In genomic region chr1:205255941-205256780, GRCh38 we compare ENCODE assay signal across 8 cellular contexts. TPM values are rescaled to one million over a fixed set of nuclear protein-coding genes. Genes with fewer than 3 reads are reported as not detected.
DNase-seq lines count a peak whose midpoint lies in the region; ATAC-seq and TF ChIP-seq lines count a peak whose summit lies in the region.

No MANE protein-coding gene starts in this region.

- H3K27me3 Mint-ChIP-seq in Caco-2 (ENCODE audit: insufficient read depth, unreplicated experiment), result no peaks in the 10 kb centered on the region

- no peaks in the 10 kb centered on the region for H3K36me3 ChIP-seq in Caco-2 (ENCODE audit: control insufficient read depth, insufficient read depth, low read length)
- H3K36me3 ChIP-seq in kidney epithelial cell (ENCODE audit: control insufficient read depth, insufficient read depth, low read length), result no peaks in the 10 kb centered on the region

- no peaks in the 10 kb centered on the region for H3K9me3 ChIP-seq in Caco-2

- no TSS peak for BruUV-seq in Caco-2 (replicated peaks; lab: Mats Ljungman, UMichigan)

- peak overlapping the region; percentile 97 for H3K27ac ChIP-seq in caudate nucleus (ENCODE audit: low read depth, low read length)

- DNase-seq in Caco-2, result peak; percentile 83 to 90
- peak; percentile 57 for DNase-seq in NCI-H226
- peak; percentile 62 to 83 (median 66) for DNase-seq in activated CD4-positive, CD25-positive, alpha-beta regulatory T cell (lab: John Stamatoyannopoulos, UW)
- peak in 60 of 61 donors; percentile 47 to 97 (median 87) for DNase-seq in caudate nucleus (lab: John Stamatoyannopoulos, UW)
- DNase-seq in kidney epithelial cell (ENCODE audit: low read depth), result no peak
- DNase-seq in stimulated activated CD4-positive, alpha-beta T cell treated with anti-CD3 and anti-CD28 coated beads, Interleukin-1b, Interleukin-23, amount 100 ng/mL, for 24 hours (ENCODE audit: low read depth in 4 of 4, low spot score in 1 of 4), result peak; percentile 72 to 82 (median 78)

- no peak overlapping the region for H3K4me3 ChIP-seq in Caco-2 (ENCODE audit: low read depth, low read length)
- H3K4me3 ChIP-seq in kidney epithelial cell (ENCODE audit: low read depth, low read length), result no peak overlapping the region

- H3K4me3 Mint-ChIP-seq in Caco-2 (ENCODE audit: unreplicated experiment), result no peak overlapping the region

- no peaks in the 10 kb centered on the region for H3K9me3 Mint-ChIP-seq in Caco-2 (ENCODE audit: unreplicated experiment)

- H3K4me1 Mint-ChIP-seq in Caco-2 (ENCODE audit: low read depth, unreplicated experiment), result no peaks in the 10 kb centered on the region

- TF ChIP-seq CTCF in Caco-2 (IDR thresholded peaks at IDR 0.05; ENCODE audit: insufficient read depth in 1 of 2, low read depth in 1 of 2, low read length in 1 of 2, severe bottlenecking in 1 of 2, unreplicated experiment in 1 of 2) (peak; percentile 87 to 95), kidney epithelial cell (IDR thresholded peaks at IDR 0.05; ENCODE audit: insufficient read depth, low read length, poor library complexity, severe bottlenecking) (peak; percentile 97)

- H3K27ac Mint-ChIP-seq in Caco-2 (ENCODE audit: unreplicated experiment), result no peak overlapping the region

- intact Hi-C loops in Caco-2 (cut with micrococcal nuclease; ENCODE audit: unreplicated experiment), result loop anchor here (1.0 kb wide), 6 partner anchors 27 to 281 kb away; no protein-coding TSS in a partner anchor

- CTCF ChIA-PET in Caco-2 (lab: Charles Lee), result interaction anchor here (0.6 to 2.6 kb wide), 15 partner anchors 10 to 280 kb away, joined by 3 to 57 read pairs (median 5); partner anchors contain the start of gene TMCC2

- ATAC-seq in HG02759 (IDR thresholded peaks at IDR 0.05; ENCODE audit: unreplicated experiment) (peak; percentile 65), GM18861 (IDR thresholded peaks at IDR 0.05; ENCODE audit: unreplicated experiment) (no peak)

- H3K36me3 Mint-ChIP-seq in Caco-2 (ENCODE audit: insufficient read depth, unreplicated experiment), result no peaks in the 10 kb centered on the region

- no peaks in the 10 kb centered on the region for H3K4me1 ChIP-seq in Caco-2

- no peaks in the 10 kb centered on the region for H3K27me3 ChIP-seq in Caco-2 (replicated peaks; ENCODE audit: control insufficient read depth, insufficient read depth, low read length)
- no peaks in the 10 kb centered on the region for H3K27me3 ChIP-seq in kidney epithelial cell (ENCODE audit: control insufficient read depth, insufficient read depth, low read length)

- POLR2A ChIA-PET in Caco-2 (lab: Charles Lee), result no interaction called here

RNA-seq across cellular contexts. Expression of gene TMCC2, which starts 28.4 kb away (rescaled TPM):
- total RNA-seq in Caco-2 (2022) (0.60 and 0.91 TPM in 2 replicates), kidney epithelial cell (12.7 and 15.7 TPM in 2 replicates)

RNA-seq across cellular contexts. Expression of gene DSTYK, which starts 44.7 kb away (rescaled TPM):
- total RNA-seq in Caco-2 (2022), result 6.2 and 6.3 TPM in 2 replicates
- 13.2 and 13.8 TPM in 2 replicates for total RNA-seq in kidney epithelial cell
